In the genomic region with DNA sequence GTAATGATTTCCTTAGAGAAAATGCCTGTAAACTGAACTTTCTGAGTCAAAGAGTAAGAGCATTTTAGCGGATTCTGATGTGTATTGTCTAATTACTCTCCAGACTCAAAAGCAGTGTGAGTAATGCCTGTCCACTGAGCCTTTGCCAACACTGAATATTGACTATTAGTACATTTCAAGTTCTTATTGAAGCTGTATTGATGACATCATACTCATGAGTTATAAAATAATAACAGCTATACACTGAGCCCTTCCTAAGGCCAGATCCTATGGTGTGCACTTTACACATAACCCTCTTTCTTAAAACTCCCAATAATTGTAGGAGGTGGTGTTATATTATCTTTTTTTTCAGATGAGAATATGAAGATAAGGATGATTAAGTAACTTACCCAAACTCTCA, we compare ENCODE assay signal across 26 cellular contexts.
"Had no signal": no experiment of that assay in that cellular context is flagged by ENCODE, and none has a peak within 500 bp of the region (broad histone marks: within the 10 kb centered on the region; RNA-seq: fewer than 3 reads in every experiment).

No MANE protein-coding gene starts in this region.

- ATAC-seq: activated CD8-positive, alpha-beta T cell treated with anti-CD3 and anti-CD28 coated beads, Interleukin-2, amount 10 ng/mL, durations not matched to agents 7 days and 5 days; body of pancreas; Panc1 had no signal

- FAIRE-seq: astrocyte had no signal

- H3K9me3 ChIP-seq: adrenal gland, body of pancreas, breast epithelium, MG63, SJCRH30 had no signal

- H3K27ac ChIP-seq: adrenal gland, body of pancreas, breast epithelium, SJCRH30, SK-N-MC, WERI-Rb-1 had no signal

- H3K36me3 ChIP-seq: adrenal gland, breast epithelium, MG63, SJCRH30, WERI-Rb-1 had no signal

- H3K4me1 ChIP-seq: adrenal gland, body of pancreas, breast epithelium, SJCRH30 had no signal

- DNase-seq: activated CD4-positive, alpha-beta T cell treated with anti-CD3 and anti-CD28 coated beads, Interleukin-2, amount 10 ng/mL, durations not matched to agents 24 days and 14 days; activated CD4-positive, alpha-beta T cell treated with anti-CD3 and anti-CD28 coated beads, Interleukin-2, amount 50 U/mL, for 4 hours; activated CD8-positive, alpha-beta T cell treated with anti-CD3 and anti-CD28 coated beads, Interleukin-2, amount 10 ng/mL, durations not matched to agents 7 days and 5 days; activated gamma-delta T cell; activated naive CD4-positive, alpha-beta T cell treated with Interleukin-2 at 50 U/mL for 16 hours; activated naive CD8-positive, alpha-beta T cell treated with anti-CD3 and anti-CD28 coated beads, Interleukin-2, amount 10 ng/mL, durations not matched to agents 7 days and 5 days; activated T-cell treated with anti-CD3 and anti-CD28 coated beads, Interleukin-2, amount 50 U/mL, for 24 hours; adrenal gland; body of pancreas; caudate nucleus; Karpas-422; NCI-H1048; NCI-H1105 treated with DMSO at 0.1 percent for 48 hours; NCI-H1436 treated with DMSO at 0.1 percent for 48 hours; NCI-H1694 treated with DMSO at 0.1 percent for 48 hours; NCI-H2029; NCI-H345; SHP77; SJCRH30; T1000 had no signal

- H3K4me3 ChIP-seq: adrenal gland, body of pancreas, breast epithelium, MG63, SJCRH30, SK-N-MC had no signal

- H3K27me3 ChIP-seq: body of pancreas, breast epithelium, SJCRH30 had no signal
